In genomic region chr4:160485071-160485687, GRCh38 we compare ENCODE assay signal across 8 cellular contexts.
"Had no signal": no experiment of that assay in that cellular context is flagged by ENCODE, and none has a peak within 500 bp of the region (broad histone marks: within the 10 kb centered on the region; RNA-seq: fewer than 3 reads in every experiment).

No MANE protein-coding gene starts in this region.

- H3K4me3 ChIP-seq: GM23248, GM23338, HAP-1 had no signal

- H3K36me3 ChIP-seq: HAP-1 had no signal

- H3K27ac ChIP-seq: GM23248 had no signal

- H3K9ac ChIP-seq: GM23248 had no signal

- H3K9me3 ChIP-seq: HAP-1 had no signal

- H2AFZ ChIP-seq: GM23248, GM23338 had no signal

- H3K27ac Mint-ChIP-seq: GM23338, H9, HFFc6 had no signal

- H3K4me1 ChIP-seq: HAP-1 had no signal

- DNase-seq: GM23248, GOT3, H7, H9, HCEC 1CT, HFFc6 had no signal

- H3K4me2 ChIP-seq: GM23338 had no signal

- H3K4me3 Mint-ChIP-seq: GM23338, H9, HFFc6 had no signal
